In the genomic region with DNA sequence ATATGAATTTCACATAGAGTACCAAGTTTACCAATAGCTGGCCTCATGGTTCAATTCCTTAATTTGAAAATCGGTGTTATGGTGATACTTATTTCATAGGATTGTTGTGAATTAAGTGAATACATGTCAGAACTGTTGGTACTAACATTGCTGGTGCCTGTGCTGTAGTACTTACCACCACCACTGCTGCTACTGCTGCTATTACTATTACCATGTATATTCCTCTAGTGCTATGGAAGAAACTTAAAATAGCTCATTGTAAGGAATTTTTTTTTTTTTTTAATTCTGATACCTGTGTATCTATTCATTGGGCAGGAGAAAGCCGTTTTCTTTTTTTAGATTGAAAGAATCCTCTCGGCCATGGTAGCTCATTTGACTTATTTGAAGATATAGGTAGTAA, we compare ENCODE assay signal across 10 cellular contexts. TPM values are rescaled to one million over a fixed set of nuclear protein-coding genes. Genes with fewer than 3 reads are reported as not detected.
DNase-seq lines count a peak whose midpoint lies in the region; ATAC-seq and TF ChIP-seq lines count a peak whose summit lies in the region.
"Had no signal": no experiment of that assay in that cellular context is flagged by ENCODE, and none has a peak within 500 bp of the region (broad histone marks: within the 10 kb centered on the region; RNA-seq: fewer than 3 reads in every experiment).

No MANE protein-coding gene starts in this region.

- no peak overlapping the region for H3K27ac ChIP-seq in mammary epithelial cell (ENCODE audit: insufficient read depth, low read depth, low read length)
- H3K27ac ChIP-seq in psoas muscle: peak overlapping the region; percentile 99

- peaks cover 20% of the 10 kb centered on the region for H3K4me1 ChIP-seq in mammary epithelial cell (ENCODE audit: insufficient read depth, low read length)
- H3K4me1 ChIP-seq in psoas muscle: peaks cover 43% of the 10 kb centered on the region
- H3K4me1 ChIP-seq in Caco-2: peaks cover 18% of the 10 kb centered on the region

- CTCF ChIA-PET in activated CD8-positive, alpha-beta T cell treated with anti-CD3 and anti-CD28 coated beads for 36 hours (lab: Charles Lee): interaction anchor here (0.6 to 1.0 kb wide), 5 partner anchors 17 to 197 kb away, joined by 3 to 4 read pairs (median 3); no protein-coding TSS in a partner anchor
- CTCF ChIA-PET in activated CD8-positive, alpha-beta T cell treated with anti-CD3 and anti-CD28 coated beads, Interleukin-2, amount 10 ng/mL, durations not matched to agents 7 days and 5 days (lab: Charles Lee): interaction anchor here (0.7 to 0.9 kb wide), 3 partner anchors 17 to 202 kb away, joined by 3 read pairs; no protein-coding TSS in a partner anchor
- CTCF ChIA-PET in mammary epithelial cell (lab: Charles Lee; ENCODE audit: low non-redundant PET) (no interaction called here), Caco-2 (lab: Charles Lee) (no interaction called here)

- no peak overlapping the region for H3K27ac Mint-ChIP-seq in activated CD8-positive, alpha-beta T cell treated with anti-CD3 and anti-CD28 coated beads for 36 hours
- no peak overlapping the region for H3K27ac Mint-ChIP-seq in activated CD8-positive, alpha-beta T cell treated with anti-CD3 and anti-CD28 coated beads, Interleukin-2, amount 10 ng/mL, durations not matched to agents 7 days and 5 days
- H3K27ac Mint-ChIP-seq in Caco-2 (ENCODE audit: unreplicated experiment): no peak overlapping the region

- no peaks in the 10 kb centered on the region for H3K36me3 Mint-ChIP-seq in activated CD8-positive, alpha-beta T cell treated with anti-CD3 and anti-CD28 coated beads for 36 hours (ENCODE audit: low read depth)
- H3K36me3 Mint-ChIP-seq in activated CD8-positive, alpha-beta T cell treated with anti-CD3 and anti-CD28 coated beads, Interleukin-2, amount 10 ng/mL, durations not matched to agents 7 days and 5 days (ENCODE audit: low read depth): peaks cover 7% of the 10 kb centered on the region
- no peaks in the 10 kb centered on the region for H3K36me3 Mint-ChIP-seq in Caco-2 (ENCODE audit: insufficient read depth, unreplicated experiment)

- in situ Hi-C loops in mammary epithelial cell (cut with MboI; ENCODE audit: low sequenced_read_pairs in 2 of 2): no loop called here

- no peak for ATAC-seq in activated CD8-positive, alpha-beta T cell treated with anti-CD3 and anti-CD28 coated beads for 36 hours
- no peak for ATAC-seq in activated CD8-positive, alpha-beta T cell treated with anti-CD3 and anti-CD28 coated beads, Interleukin-2, amount 10 ng/mL, durations not matched to agents 7 days and 5 days
- ATAC-seq in psoas muscle (no peak), HG02970 (IDR thresholded peaks at IDR 0.05; ENCODE audit: low FRiP score, unreplicated experiment) (no peak)

- H2AFZ ChIP-seq in mammary epithelial cell (ENCODE audit: low read depth, low read length): no peak overlapping the region

- H3K9ac ChIP-seq in mammary epithelial cell (ENCODE audit: insufficient read depth, low read length): no peak overlapping the region

- H3K4me3 Mint-ChIP-seq in activated CD8-positive, alpha-beta T cell treated with anti-CD3 and anti-CD28 coated beads for 36 hours: no peak overlapping the region
- no peak overlapping the region for H3K4me3 Mint-ChIP-seq in activated CD8-positive, alpha-beta T cell treated with anti-CD3 and anti-CD28 coated beads, Interleukin-2, amount 10 ng/mL, durations not matched to agents 7 days and 5 days
- H3K4me3 Mint-ChIP-seq in Caco-2 (ENCODE audit: unreplicated experiment): no peak overlapping the region

- no peak for TF ChIP-seq CTCF in activated CD8-positive, alpha-beta T cell treated with anti-CD3 and anti-CD28 coated beads for 36 hours (IDR thresholded peaks at IDR 0.05)
- peak; percentile 4 to 25 for TF ChIP-seq CTCF in mammary epithelial cell (conservative IDR thresholded peaks at IDR 0.05 in 1 of 2, IDR thresholded peaks at IDR 0.05 in 1 of 2; ENCODE audit: extremely low read depth in 1 of 2, insufficient read depth in 1 of 2, low read depth in 1 of 2, low read length in 2 of 2)
- peak; percentile 21 for TF ChIP-seq CTCF in psoas muscle (IDR thresholded peaks at IDR 0.05)
- TF ChIP-seq CTCF in Caco-2 (IDR thresholded peaks at IDR 0.05; ENCODE audit: insufficient read depth in 1 of 2, low read depth in 1 of 2, low read length in 1 of 2, severe bottlenecking in 1 of 2, unreplicated experiment in 1 of 2): no peak

- peaks cover 76% of the 10 kb centered on the region for H3K79me2 ChIP-seq in mammary epithelial cell (ENCODE audit: insufficient read depth, low read length)

- peak; percentile 11 for DNase-seq in activated CD8-positive, alpha-beta T cell treated with anti-CD3 and anti-CD28 coated beads for 36 hours
- DNase-seq in activated CD8-positive, alpha-beta T cell treated with anti-CD3 and anti-CD28 coated beads, Interleukin-2, amount 10 ng/mL, durations not matched to agents 7 days and 5 days: no peak
- DNase-seq in HuH-7 (ENCODE audit: low spot score): peak; percentile 50
- DNase-seq in mammary epithelial cell: no peak
- DNase-seq in psoas muscle: no peak
- DNase-seq in Caco-2: no peak
- no peak for DNase-seq in GM19238 (ENCODE audit: insufficient read length, low spot score)
- DNase-seq: GOT3, small intestine had no signal

- no peaks in the 10 kb centered on the region for H3K9me3 Mint-ChIP-seq in activated CD8-positive, alpha-beta T cell treated with anti-CD3 and anti-CD28 coated beads for 36 hours
- no peaks in the 10 kb centered on the region for H3K9me3 Mint-ChIP-seq in activated CD8-positive, alpha-beta T cell treated with anti-CD3 and anti-CD28 coated beads, Interleukin-2, amount 10 ng/mL, durations not matched to agents 7 days and 5 days (ENCODE audit: insufficient read depth)
- H3K9me3 Mint-ChIP-seq in Caco-2 (ENCODE audit: unreplicated experiment): no peaks in the 10 kb centered on the region

- H3K4me3 ChIP-seq in mammary epithelial cell (replicated peaks in 1 of 3; ENCODE audit: insufficient read depth in 1 of 3, low read depth in 2 of 3, low read length in 3 of 3): no peak overlapping the region
- peak overlapping the region; percentile 92 for H3K4me3 ChIP-seq in psoas muscle
- no peak overlapping the region for H3K4me3 ChIP-seq in Caco-2 (ENCODE audit: low read depth, low read length)

- no peak overlapping the region for H3K4me2 ChIP-seq in mammary epithelial cell (ENCODE audit: insufficient read depth, low read depth, low read length)

- intact Hi-C loops in activated CD8-positive, alpha-beta T cell treated with anti-CD3 and anti-CD28 coated beads for 36 hours (cut with micrococcal nuclease): loop anchor here (5.0 kb wide), 1 partner anchor 49 kb away; no protein-coding TSS in a partner anchor
- intact Hi-C loops in mammary epithelial cell (cut with micrococcal nuclease) (no loop called here), psoas muscle (cut with DNase I) (loop anchor here in 1 of 2 donors (5.0 kb wide), 1 partner anchor 39 kb away; the partner anchor contains the start of gene LRCH3), Caco-2 (cut with micrococcal nuclease; ENCODE audit: unreplicated experiment) (no loop called here)

- H4K20me1 ChIP-seq in mammary epithelial cell (ENCODE audit: insufficient read depth, low read length): peaks cover 2% of the 10 kb centered on the region

- peaks cover 44% of the 10 kb centered on the region for H3K4me1 Mint-ChIP-seq in activated CD8-positive, alpha-beta T cell treated with anti-CD3 and anti-CD28 coated beads for 36 hours (ENCODE audit: low read depth)
- peaks cover 45% of the 10 kb centered on the region for H3K4me1 Mint-ChIP-seq in activated CD8-positive, alpha-beta T cell treated with anti-CD3 and anti-CD28 coated beads, Interleukin-2, amount 10 ng/mL, durations not matched to agents 7 days and 5 days (ENCODE audit: low read depth)
- peaks cover 6% of the 10 kb centered on the region for H3K4me1 Mint-ChIP-seq in Caco-2 (ENCODE audit: low read depth, unreplicated experiment)

- dilution Hi-C loops in mammary epithelial cell (cut with HindIII; ENCODE audit: low sequenced_read_pairs): no loop called here

- H3K36me3 ChIP-seq in mammary epithelial cell (ENCODE audit: insufficient read depth, low read length) (peaks cover 10% of the 10 kb centered on the region), psoas muscle (ENCODE audit: insufficient read depth in 1 of 2, low read depth in 1 of 2) (peaks cover 0 to 21% of the 10 kb centered on the region in 2 donors), Caco-2 (ENCODE audit: control insufficient read depth, insufficient read depth, low read length) (no peaks in the 10 kb centered on the region)

- H3K27me3 Mint-ChIP-seq in activated CD8-positive, alpha-beta T cell treated with anti-CD3 and anti-CD28 coated beads for 36 hours: no peaks in the 10 kb centered on the region
- peaks cover 2% of the 10 kb centered on the region for H3K27me3 Mint-ChIP-seq in activated CD8-positive, alpha-beta T cell treated with anti-CD3 and anti-CD28 coated beads, Interleukin-2, amount 10 ng/mL, durations not matched to agents 7 days and 5 days (ENCODE audit: low read depth)
- no peaks in the 10 kb centered on the region for H3K27me3 Mint-ChIP-seq in Caco-2 (ENCODE audit: insufficient read depth, unreplicated experiment)

- no TSS peak for BruUV-seq in mammary epithelial cell (replicated peaks; lab: Mats Ljungman, UMichigan)
- BruUV-seq in Caco-2 (replicated peaks; lab: Mats Ljungman, UMichigan): no TSS peak

- H3K27me3 ChIP-seq in mammary epithelial cell (ENCODE audit: insufficient read depth, low read length): no peaks in the 10 kb centered on the region
- H3K27me3 ChIP-seq in psoas muscle (ENCODE audit: insufficient read depth in 3 of 3, low read length in 2 of 3): no peaks in the 10 kb centered on the region
- no peaks in the 10 kb centered on the region for H3K27me3 ChIP-seq in Caco-2 (replicated peaks; ENCODE audit: control insufficient read depth, insufficient read depth, low read length)

- no peaks in the 10 kb centered on the region for H3K9me3 ChIP-seq in mammary epithelial cell (replicated peaks; ENCODE audit: insufficient read depth, low read length)
- no peaks in the 10 kb centered on the region for H3K9me3 ChIP-seq in psoas muscle
- H3K9me3 ChIP-seq in Caco-2: no peaks in the 10 kb centered on the region

- POLR2A ChIA-PET in activated CD8-positive, alpha-beta T cell treated with anti-CD3 and anti-CD28 coated beads for 36 hours (lab: Charles Lee): interaction anchor here (0.9 kb wide), 1 partner anchor 35 kb away, joined by 3 read pairs; no protein-coding TSS in a partner anchor
- POLR2A ChIA-PET in activated CD8-positive, alpha-beta T cell treated with anti-CD3 and anti-CD28 coated beads, Interleukin-2, amount 10 ng/mL, durations not matched to agents 7 days and 5 days (lab: Charles Lee): interaction anchor here (1.2 kb wide), 1 partner anchor 37 kb away, joined by 5 read pairs; no protein-coding TSS in a partner anchor
- POLR2A ChIA-PET in Caco-2 (lab: Charles Lee): no interaction called here

- WGBS in mammary epithelial cell (ENCODE audit: low coverage, missing lambda C conversion rate): 98% methylated on average over 3 of the region's 3 CpGs
- 70 to 89% (median 76%) methylated on average over 3 of the region's 3 CpGs for WGBS in psoas muscle, 3 donors

RNA-seq across cellular contexts. Expression of gene FYTTD1, which starts 3.6 kb away (rescaled TPM):
- 10 to 100 TPM; 25.4 to 27.0 TPM for total RNA-seq in activated CD8-positive, alpha-beta T cell treated with anti-CD3 and anti-CD28 coated beads for 36 hours
- total RNA-seq in activated CD8-positive, alpha-beta T cell treated with anti-CD3 and anti-CD28 coated beads, Interleukin-2, amount 10 ng/mL, durations not matched to agents 7 days and 5 days: 10 to 100 TPM; 38.4 to 41.8 TPM
- total RNA-seq in mammary epithelial cell (10 to 100 TPM; 49.0 to 59.6 TPM), psoas muscle (100 to 1,000 TPM; 143 to 232 (median 157) TPM), Caco-2 (2022) (39.5 and 41.6 TPM in 2 replicates)
- polyA plus RNA-seq in mammary epithelial cell (21.9 TPM), psoas muscle (100 to 1,000 TPM in 1 of 3 donors, 10 to 100 TPM in 2; 15.2 to 108 (median 48.6) TPM)
- 24.3 TPM for polyA minus RNA-seq in mammary epithelial cell

RNA-seq across cellular contexts. Expression of gene RUBCN, which starts 16.6 kb away (rescaled TPM):
- total RNA-seq in activated CD8-positive, alpha-beta T cell treated with anti-CD3 and anti-CD28 coated beads for 36 hours: 10 to 100 TPM; 27.3 to 27.7 TPM
- total RNA-seq in activated CD8-positive, alpha-beta T cell treated with anti-CD3 and anti-CD28 coated beads, Interleukin-2, amount 10 ng/mL, durations not matched to agents 7 days and 5 days: 10 to 100 TPM; 48.4 to 50.2 TPM
- total RNA-seq in mammary epithelial cell (10 to 100 TPM; 21.0 to 32.6 TPM), psoas muscle (10 to 100 TPM; 21.9 to 29.1 (median 27.6) TPM), Caco-2 (2022) (10.6 and 14.5 TPM in 2 replicates)
- polyA plus RNA-seq in mammary epithelial cell (17.7 TPM), psoas muscle (10 to 100 TPM in 1 of 3 donors, 1 to 10 TPM in 2; 5.0 to 12.9 (median 6.1) TPM)
- 50.3 TPM for polyA minus RNA-seq in mammary epithelial cell

RNA-seq across cellular contexts. Expression of gene LRCH3, which starts 37.8 kb away (rescaled TPM):
- 10 to 100 TPM; 43.8 to 53.5 TPM for total RNA-seq in activated CD8-positive, alpha-beta T cell treated with anti-CD3 and anti-CD28 coated beads for 36 hours
- total RNA-seq in activated CD8-positive, alpha-beta T cell treated with anti-CD3 and anti-CD28 coated beads, Interleukin-2, amount 10 ng/mL, durations not matched to agents 7 days and 5 days: 10 to 100 TPM; 50.7 to 60.4 TPM
- 10 to 100 TPM; 45.8 to 49.0 TPM for total RNA-seq in mammary epithelial cell
- polyA plus RNA-seq in mammary epithelial cell: 19.1 TPM
- 123 TPM for polyA minus RNA-seq in mammary epithelial cell
- 10 to 100 TPM; 16.9 to 29.5 (median 25.0) TPM for total RNA-seq in psoas muscle
- polyA plus RNA-seq in psoas muscle: 10 to 100 TPM in 2 of 3 donors, 1 to 10 TPM in 1; 7.0 to 13.8 (median 11.5) TPM
- 38.7 and 51.8 TPM in 2 replicates for total RNA-seq in Caco-2 (2022)

Comparison
In these comparisons a context has a peak if more than half of its experiments do, and no peak if none do; other contexts are left out.
1. DNase-seq: peak in activated CD8-positive, alpha-beta T cell treated with anti-CD3 and anti-CD28 coated beads for 36 hours (single experiment) and HuH-7 (single experiment); none in activated CD8-positive, alpha-beta T cell treated with anti-CD3 and anti-CD28 coated beads, Interleukin-2, amount 10 ng/mL, durations not matched to agents 7 days and 5 days (single experiment), mammary epithelial cell (single experiment), psoas muscle (0 of 2), Caco-2 (0 of 2) and GM19238 (single experiment).
2. CTCF ChIP-seq: peak in mammary epithelial cell (2 of 2) and psoas muscle (single experiment); none in activated CD8-positive, alpha-beta T cell treated with anti-CD3 and anti-CD28 coated beads for 36 hours (single experiment) and Caco-2 (0 of 2).
3. CTCF ChIA-PET loops: an anchor here in activated CD8-positive, alpha-beta T cell treated with anti-CD3 and anti-CD28 coated beads for 36 hours (0.6 to 1.0 kb wide) and activated CD8-positive, alpha-beta T cell treated with anti-CD3 and anti-CD28 coated beads, Interleukin-2, amount 10 ng/mL, durations not matched to agents 7 days and 5 days (0.7 to 0.9 kb wide); none called in mammary epithelial cell and Caco-2.